ENCODE assay signal across 8 cellular contexts in the genomic region with DNA sequence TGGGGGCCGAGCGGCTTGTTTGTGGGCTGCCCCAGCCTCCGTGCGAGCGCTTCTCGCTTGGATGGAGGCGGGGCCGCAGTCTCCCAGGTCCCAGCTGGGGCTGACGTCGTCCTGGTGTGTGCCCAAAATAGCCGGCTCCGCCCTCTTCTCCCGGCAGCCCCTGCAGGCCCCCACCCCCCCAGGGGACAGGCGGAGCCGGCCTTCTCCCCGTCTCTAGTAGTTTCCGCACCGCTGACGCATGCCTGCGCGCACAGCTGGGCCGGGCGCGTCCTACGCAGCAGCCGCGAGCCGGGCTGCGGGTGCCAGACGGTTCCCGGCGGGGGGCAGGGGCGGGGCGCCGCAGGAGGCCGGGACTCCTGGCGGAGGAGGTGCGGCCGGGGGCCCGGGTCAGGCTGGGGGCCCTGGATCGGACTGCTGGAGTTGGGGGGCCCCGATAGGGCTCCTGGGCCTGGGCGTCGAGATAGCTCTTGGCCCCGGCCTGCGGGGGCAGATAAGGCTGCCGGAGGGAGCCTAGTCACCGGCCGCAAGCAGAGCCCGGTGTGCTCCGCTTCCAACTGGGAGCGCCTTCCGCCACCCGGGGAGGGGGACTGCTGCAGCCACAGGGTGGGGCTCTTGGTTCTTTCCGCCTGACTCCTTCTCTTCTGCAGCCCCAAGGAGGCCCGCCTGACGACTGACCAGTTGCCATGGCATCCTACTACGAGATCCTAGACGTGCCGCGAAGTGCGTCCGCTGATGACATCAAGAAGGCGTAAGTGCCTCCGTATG. TPM values are rescaled to one million over a fixed set of nuclear protein-coding genes. Genes with fewer than 3 reads are reported as not detected.
DNase-seq lines count a peak whose midpoint lies in the region; ATAC-seq and TF ChIP-seq lines count a peak whose summit lies in the region.

A gene (plus strand): TSS at position 216 of the 765 bp plus-strand sequence. CDS start 468 bp downstream, at position 684.

- H3K9ac ChIP-seq in colonic mucosa (ENCODE audit: low read depth in 2 of 2, low read length in 2 of 2) = peak within 1 kb of the TSS; percentile 88 to 90

- H3K4me1 ChIP-seq in BE2C (peaks cover 11% of the 10 kb centered on the region), colonic mucosa (peaks cover 6% of the 10 kb centered on the region)

- no peak for TF ChIP-seq CTCF in BE2C (IDR thresholded peaks at IDR 0.05; ENCODE audit: low read depth, low read length)
- TF ChIP-seq CTCF in colonic mucosa (IDR thresholded peaks at IDR 0.05) = no peak

- intact Hi-C loops in colonic mucosa (cut with DNase I) = no loop called here

- H3K36me3 ChIP-seq in BE2C (no peaks in the 10 kb centered on the region), colonic mucosa (no peaks in the 10 kb centered on the region)

- H3K4me3 ChIP-seq in BE2C (ENCODE audit: low read depth, low read length) (peak within 1 kb of the TSS; percentile 63), colonic mucosa (peak within 1 kb of the TSS; percentile 53)

- H3K27me3 ChIP-seq in BE2C (no peaks in the 10 kb centered on the region), colonic mucosa (no peaks in the 10 kb centered on the region)

- peak within 1 kb of the TSS; percentile 97 for H3K27ac ChIP-seq in colonic mucosa

- DNase-seq in BE2C = peak; percentile 99
- DNase-seq in GM19240 (ENCODE audit: insufficient read length, low spot score) = peak; percentile 100
- peak; percentile 86 to 98 for DNase-seq in NCI-H526 (lab: John Stamatoyannopoulos, UW)
- DNase-seq in activated CD4-positive, alpha-beta T cell treated with anti-CD3 and anti-CD28 coated beads for 48 hours = peak; percentile 100
- DNase-seq in colonic mucosa = peak; percentile 99
- peak; percentile 100 for DNase-seq in kidney tubule cell (ENCODE audit: low spot score)
- peak; percentile 93 to 99 (median 97) for DNase-seq in stimulated activated CD4-positive, alpha-beta T cell treated with anti-CD3 and anti-CD28 coated beads, Interleukin-1b, Interleukin-23, amount 100 ng/mL, for 24 hours (ENCODE audit: low read depth in 4 of 4, low spot score in 1 of 4)

- peak; percentile 85 for ATAC-seq in HG03460 (IDR thresholded peaks at IDR 0.05; ENCODE audit: unreplicated experiment)

- no peaks in the 10 kb centered on the region for H3K9me3 ChIP-seq in BE2C
- no peaks in the 10 kb centered on the region for H3K9me3 ChIP-seq in colonic mucosa

RNA-seq across cellular contexts. Expression of the gene that starts here (rescaled TPM):
- 106 TPM for polyA plus RNA-seq in BE2C (2012; ENCODE audit: insufficient read depth, insufficient read length, low read depth)
- total RNA-seq in colonic mucosa = 10 to 100 TPM; 65.8 to 71.1 TPM

Comparison
In these comparisons a context has a peak if more than half of its experiments do, and no peak if none do; other contexts are left out.
1. Peak in every context shown above with its lines: DNase-seq, ATAC-seq, H3K4me3 ChIP-seq and H3K27ac ChIP-seq.